In genomic region chr1:14571810-14572767, GRCh38 we compare ENCODE assay signal across 14 cellular contexts. TPM values are rescaled to one million over a fixed set of nuclear protein-coding genes. Genes with fewer than 3 reads are reported as not detected.
DNase-seq lines count a peak whose midpoint lies in the region; ATAC-seq and TF ChIP-seq lines count a peak whose summit lies in the region.
"Had no signal": no experiment of that assay in that cellular context is flagged by ENCODE, and none has a peak within 500 bp of the region (broad histone marks: within the 10 kb centered on the region; RNA-seq: fewer than 3 reads in every experiment).

No MANE protein-coding gene starts in this region.

- no peak overlapping the region for H3K4me3 ChIP-seq in hepatocyte
- H3K4me3 ChIP-seq in CD8-positive, alpha-beta T cell (ENCODE audit: low read depth, low read length), result no peak overlapping the region
- H3K4me3 ChIP-seq: lung had no signal

- no peaks in the 10 kb centered on the region for H3K4me1 ChIP-seq in hepatocyte (ENCODE audit: insufficient read depth)
- no peaks in the 10 kb centered on the region for H3K4me1 ChIP-seq in CD8-positive, alpha-beta T cell (ENCODE audit: insufficient read depth, low read length)

- no peaks in the 10 kb centered on the region for H3K36me3 Mint-ChIP-seq in CD8-positive, alpha-beta T cell
- H3K36me3 Mint-ChIP-seq: activated naive CD8-positive, alpha-beta T cell treated with anti-CD3 and anti-CD28 coated beads, Interleukin-2, amount 10 ng/mL, durations not matched to agents 7 days and 5 days had no signal

- H2AFZ ChIP-seq in hepatocyte, result no peak overlapping the region

- H3K9me3 ChIP-seq in hepatocyte (ENCODE audit: low read depth), result no peaks in the 10 kb centered on the region
- no peaks in the 10 kb centered on the region for H3K9me3 ChIP-seq in CD8-positive, alpha-beta T cell (ENCODE audit: low read length)

- no peaks in the 10 kb centered on the region for H4K20me1 ChIP-seq in hepatocyte (ENCODE audit: insufficient read depth, poor library complexity, severe bottlenecking)

- TF ChIP-seq CTCF in hepatocyte (IDR thresholded peaks at IDR 0.05; ENCODE audit: poor library complexity), result peak; percentile 16
- TF ChIP-seq CTCF in CD8-positive, alpha-beta T cell (IDR thresholded peaks at IDR 0.05), result no peak

- no peak overlapping the region for H3K4me2 ChIP-seq in hepatocyte

- peaks cover 15% of the 10 kb centered on the region for H3K27me3 Mint-ChIP-seq in CD8-positive, alpha-beta T cell (ENCODE audit: low read depth)
- H3K27me3 Mint-ChIP-seq: activated naive CD8-positive, alpha-beta T cell treated with anti-CD3 and anti-CD28 coated beads, Interleukin-2, amount 10 ng/mL, durations not matched to agents 7 days and 5 days had no signal

- CTCF ChIA-PET in CD8-positive, alpha-beta T cell (lab: Charles Lee), result no interaction called here

- 83% methylated on average over 17 of the region's 17 CpGs for WGBS in hepatocyte (ENCODE audit: low lambda C conversion rate, missing lambda C conversion rate)

- no peak overlapping the region for H3K27ac Mint-ChIP-seq in CD8-positive, alpha-beta T cell
- H3K27ac Mint-ChIP-seq: activated naive CD8-positive, alpha-beta T cell treated with anti-CD3 and anti-CD28 coated beads, Interleukin-2, amount 10 ng/mL, durations not matched to agents 7 days and 5 days had no signal

- POLR2A ChIA-PET in CD8-positive, alpha-beta T cell (lab: Charles Lee), result no interaction called here

- no peaks in the 10 kb centered on the region for H3K9me2 ChIP-seq in hepatocyte (replicated peaks; ENCODE audit: insufficient read depth)

- H3K36me3 ChIP-seq in hepatocyte (replicated peaks; ENCODE audit: insufficient read depth, low read depth), result no peaks in the 10 kb centered on the region
- H3K36me3 ChIP-seq in CD8-positive, alpha-beta T cell (ENCODE audit: insufficient read depth, low read length), result no peaks in the 10 kb centered on the region

- H3K4me1 Mint-ChIP-seq in CD8-positive, alpha-beta T cell (ENCODE audit: low read depth), result no peaks in the 10 kb centered on the region
- H3K4me1 Mint-ChIP-seq: activated naive CD8-positive, alpha-beta T cell treated with anti-CD3 and anti-CD28 coated beads, Interleukin-2, amount 10 ng/mL, durations not matched to agents 7 days and 5 days had no signal

- ATAC-seq in CD8-positive, alpha-beta T cell, result no peak
- no peak for ATAC-seq in HG03520 (IDR thresholded peaks at IDR 0.05; ENCODE audit: unreplicated experiment)
- ATAC-seq: sciatic nerve had no signal

- intact Hi-C loops in CD8-positive, alpha-beta T cell (cut with DNase I, micrococcal nuclease), result no loop called here

- H3K79me2 ChIP-seq in hepatocyte, result no peaks in the 10 kb centered on the region

- DNase-seq in A172 (ENCODE audit: low spot score), result peak; percentile 5
- peak; percentile 70 for DNase-seq in ELF-1 (ENCODE audit: low read depth, low spot score)
- DNase-seq in NCI-H1930 (lab: John Stamatoyannopoulos, UW), result peak; percentile 17 to 21
- peak; percentile 19 for DNase-seq in hepatocyte (ENCODE audit: low spot score)
- DNase-seq in CD8-positive, alpha-beta T cell, result no peak
- DNase-seq in NOMO-1 treated with dmso at 0.1 percent for 144 hours (lab: John Stamatoyannopoulos, UW; ENCODE audit: unreplicated experiment), result no peak
- no peak for DNase-seq in SIG-M5 treated with dmso at 0.1 percent for 504 hours (lab: John Stamatoyannopoulos, UW; ENCODE audit: unreplicated experiment)
- DNase-seq: activated CD4-positive, alpha-beta T cell treated with anti-CD3 and anti-CD28 coated beads for 1 hour; activated naive CD8-positive, alpha-beta T cell treated with anti-CD3 and anti-CD28 coated beads, Interleukin-2, amount 10 ng/mL, durations not matched to agents 7 days and 5 days; OCI-M1; stimulated activated CD8-positive, alpha-beta memory T cell treated with anti-CD3 and anti-CD28 coated beads, Interleukin-4, amount 100 ng/mL, for 48 hours had no signal

- no peaks in the 10 kb centered on the region for H3K27me3 ChIP-seq in hepatocyte
- no peaks in the 10 kb centered on the region for H3K27me3 ChIP-seq in CD8-positive, alpha-beta T cell (ENCODE audit: insufficient read depth, low read length)

- H3K4me3 Mint-ChIP-seq in CD8-positive, alpha-beta T cell, result no peak overlapping the region
- H3K4me3 Mint-ChIP-seq: activated naive CD8-positive, alpha-beta T cell treated with anti-CD3 and anti-CD28 coated beads, Interleukin-2, amount 10 ng/mL, durations not matched to agents 7 days and 5 days had no signal

- no peak overlapping the region for H3K27ac ChIP-seq in hepatocyte
- no peak overlapping the region for H3K27ac ChIP-seq in CD8-positive, alpha-beta T cell (ENCODE audit: low read depth, low read length)

- H3K9me3 Mint-ChIP-seq in CD8-positive, alpha-beta T cell, result peaks cover 6% of the 10 kb centered on the region

RNA-seq across cellular contexts. Expression of gene KAZN, which starts 26.4 kb away (rescaled TPM):
- 1.7 and 2.1 TPM in 2 replicates for total RNA-seq in A172 (2014; rRNA removed; shearing (Covaris generic))
- 7.9 and 9.3 TPM in 2 replicates for total RNA-seq in hepatocyte
- 10.8 and 15.6 TPM in 2 replicates for polyA plus RNA-seq in hepatocyte
- total RNA-seq in CD8-positive, alpha-beta T cell, result under 1 TPM in 1 of 2 experiments, not detected in 1; 0.14 TPM

Comparison
In these comparisons a context has a peak if more than half of its experiments do, and no peak if none do; other contexts are left out.
1. DNase-seq: peak in A172 (single experiment), ELF-1 (single experiment), NCI-H1930 (2 of 2) and hepatocyte (single experiment); none in CD8-positive, alpha-beta T cell (0 of 7), NOMO-1 treated with dmso at 0.1 percent for 144 hours (single experiment) and SIG-M5 treated with dmso at 0.1 percent for 504 hours (single experiment).